In the genomic region with DNA sequence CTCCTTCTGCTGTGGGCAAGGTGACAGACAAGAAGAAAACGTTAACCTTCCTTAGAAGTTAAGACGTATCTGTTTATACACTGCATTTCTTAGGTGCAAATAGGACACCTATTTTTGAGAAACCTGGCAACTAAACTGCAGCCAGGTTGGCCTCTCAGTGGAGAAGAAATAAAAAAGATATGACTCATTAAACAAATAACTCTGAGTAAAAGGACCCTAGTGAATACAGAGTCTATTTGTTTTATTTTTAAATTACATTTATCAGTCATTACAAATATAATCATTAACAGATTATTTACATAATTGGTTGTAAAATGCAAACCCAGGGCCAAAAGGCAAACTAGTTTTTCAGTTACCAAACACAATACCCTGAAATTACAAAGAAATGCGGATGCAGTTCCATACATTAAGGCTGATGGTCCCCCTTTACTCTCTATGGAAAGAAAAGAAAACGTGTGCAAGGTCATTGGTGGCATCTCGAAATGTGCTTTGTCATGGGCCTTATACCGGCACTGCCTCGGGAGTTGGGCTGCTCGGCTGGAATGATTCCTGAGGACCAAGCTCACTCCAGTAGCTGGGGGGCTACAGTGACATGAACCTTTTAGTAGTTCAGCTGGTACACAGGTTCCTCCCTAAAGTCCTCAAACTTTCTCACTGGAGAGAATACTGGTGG, we compare ENCODE assay signal across 29 cellular contexts. TPM values are rescaled to one million over a fixed set of nuclear protein-coding genes. Genes with fewer than 3 reads are reported as not detected.
A peak's percentile ranks its signal among the peaks of the same experiment; 100 is the strongest.
DNase-seq lines count a peak whose midpoint lies in the region; ATAC-seq, FAIRE-seq and TF ChIP-seq lines count a peak whose summit lies in the region.
"Had no signal": no experiment of that assay in that cellular context is flagged by ENCODE, and none has a peak within 500 bp of the region (broad histone marks: within the 10 kb centered on the region; RNA-seq: fewer than 3 reads in every experiment).

No MANE protein-coding gene starts in this region.

- H3K27ac ChIP-seq in DND-41 (ENCODE audit: low read length) (no peak overlapping the region), small intestine (ENCODE audit: low read depth in 1 of 2, low read length in 1 of 2) (peak overlapping the region; percentile 62 to 82)
- H3K27ac ChIP-seq: BLaER1 treated with 17β-estradiol and CSF1 and Interleukin-3, amounts not matched to agents 10 nM and 100 nM; esophagus muscularis mucosa; HL-60; right lobe of liver; tibial nerve had no signal

- no peaks in the 10 kb centered on the region for H3K79me2 ChIP-seq in DND-41 (ENCODE audit: insufficient read depth, low read length)

- no peak overlapping the region for H3K9ac ChIP-seq in DND-41 (ENCODE audit: low read depth, low read length)
- H3K9ac ChIP-seq: BLaER1 treated with 17β-estradiol and CSF1 and Interleukin-3, amounts not matched to agents 10 nM and 100 nM; SK-N-SH had no signal

- no peak overlapping the region for H3K4me2 ChIP-seq in DND-41 (ENCODE audit: insufficient read depth, low read length)
- H3K4me2 ChIP-seq: BLaER1 treated with 17β-estradiol and CSF1 and Interleukin-3, amounts not matched to agents 10 nM and 100 nM; SK-N-SH had no signal

- H3K36me3 ChIP-seq in DND-41 (ENCODE audit: insufficient read depth, low read length): no peaks in the 10 kb centered on the region
- no peaks in the 10 kb centered on the region for H3K36me3 ChIP-seq in bronchial epithelial cell (ENCODE audit: control insufficient read depth, insufficient read depth, low read length)
- no peaks in the 10 kb centered on the region for H3K36me3 ChIP-seq in small intestine (ENCODE audit: control insufficient read depth in 2 of 2, insufficient read depth in 2 of 2, low read length in 2 of 2)
- H3K36me3 ChIP-seq: BLaER1 treated with 17β-estradiol and CSF1 and Interleukin-3, amounts not matched to agents 10 nM and 100 nM; esophagus muscularis mucosa; right lobe of liver; tibial nerve had no signal

- peak overlapping the region; percentile 23; the same call in 1 of the 2 replicates for H2AFZ ChIP-seq in DND-41 (ENCODE audit: low read depth, low read length)

- H4K20me1 ChIP-seq in DND-41 (ENCODE audit: insufficient read depth, low read length): no peaks in the 10 kb centered on the region
- H4K20me1 ChIP-seq: BLaER1 treated with 17β-estradiol and CSF1 and Interleukin-3, amounts not matched to agents 10 nM and 100 nM had no signal

- H3K4me1 ChIP-seq in DND-41 (ENCODE audit: insufficient read depth, low read length) (peaks cover 14% of the 10 kb centered on the region), small intestine (ENCODE audit: control insufficient read depth in 2 of 2, insufficient read depth in 1 of 2, low read depth in 1 of 2, low read length in 1 of 2) (peaks cover 0 to 2% of the 10 kb centered on the region in 2 donors)
- H3K4me1 ChIP-seq: esophagus muscularis mucosa, right lobe of liver had no signal

- WGBS in small intestine, 3 donors: 22 to 66% (median 39%) methylated on average over 8 of the region's 8 CpGs

- no peak for ATAC-seq in DND-41 (ENCODE audit: insufficient read depth, low read depth)
- ATAC-seq in HG02678 (IDR thresholded peaks at IDR 0.05; ENCODE audit: unreplicated experiment): no peak
- ATAC-seq: Right ventricle myocardium inferior had no signal

- H3K27me3 ChIP-seq in DND-41 (ENCODE audit: insufficient read depth, low read length, poor library complexity) (no peaks in the 10 kb centered on the region), bronchial epithelial cell (ENCODE audit: control insufficient read depth, insufficient read depth, low read length) (no peaks in the 10 kb centered on the region), small intestine (ENCODE audit: control insufficient read depth in 2 of 2, insufficient read depth in 2 of 2, low read length in 2 of 2) (no peaks in the 10 kb centered on the region)
- H3K27me3 ChIP-seq: BLaER1 treated with 17β-estradiol and CSF1 and Interleukin-3, amounts not matched to agents 10 nM and 100 nM; esophagus muscularis mucosa; right lobe of liver; tibial nerve had no signal

- FAIRE-seq in bronchial epithelial cell (lab: Jason Lieb, UNC): no peak
- FAIRE-seq in small intestine (lab: Jason Lieb, UNC): peak; percentile 84

- H3K9me3 ChIP-seq in DND-41 (ENCODE audit: insufficient read depth, low read length, severe bottlenecking): no peaks in the 10 kb centered on the region
- H3K9me3 ChIP-seq in small intestine (ENCODE audit: control insufficient read depth, low read depth): no peaks in the 10 kb centered on the region
- H3K9me3 ChIP-seq: Caco-2, esophagus muscularis mucosa, right lobe of liver, SK-N-SH, tibial nerve had no signal

- TF ChIP-seq CTCF in DND-41 (IDR thresholded peaks at IDR 0.05; ENCODE audit: borderline replicate concordance, extremely low read depth, low read length, poor library complexity, severe bottlenecking): no peak
- TF ChIP-seq CTCF in bronchial epithelial cell (IDR thresholded peaks at IDR 0.05; ENCODE audit: insufficient read depth, low read length, severe bottlenecking): no peak

- H3K4me3 ChIP-seq in DND-41 (ENCODE audit: low read depth in 1 of 2, low read length in 2 of 2) (no peak overlapping the region), bronchial epithelial cell (ENCODE audit: low read depth, low read length) (no peak overlapping the region), small intestine (ENCODE audit: low read depth in 1 of 2, low read length in 2 of 2) (peak overlapping the region in 1 of 2 donors; percentile 37)
- H3K4me3 ChIP-seq: BLaER1 treated with 17β-estradiol and CSF1 and Interleukin-3, amounts not matched to agents 10 nM and 100 nM; esophagus muscularis mucosa; right lobe of liver; tibial nerve had no signal

- DNase-seq in DND-41: no peak
- DNase-seq in NCI-H146 treated with DMSO at 0.1 percent for 48 hours (lab: John Stamatoyannopoulos, UW; ENCODE audit: unreplicated experiment): peak; percentile 35
- DNase-seq in bronchial epithelial cell (ENCODE audit: low read depth): peak; percentile 38
- peak; percentile 73 for DNase-seq in small intestine
- DNase-seq in NCI-H524 (lab: John Stamatoyannopoulos, UW): no peak
- DNase-seq in NCI-H82 (lab: John Stamatoyannopoulos, UW): no peak
- DNase-seq: activated CD4-positive, alpha-beta T cell treated with anti-CD3 and anti-CD28 coated beads, Interleukin-2, amount 50 U/mL, for 48 hours; activated CD4-positive, CD25-positive, alpha-beta regulatory T cell treated with anti-CD3 and anti-CD28 coated beads, Interleukin-2, amount 50 U/mL, for 72 hours; activated naive CD4-positive, alpha-beta T cell treated with Interleukin-2 at 50 U/mL for 16 hours; Caco-2; foreskin fibroblast; H7; head of caudate nucleus; islet precursor cell; naive B cell; NCI-H1436 treated with DMSO at 0.1 percent for 48 hours; NCI-H446; OCI-M1; posterior cingulate gyrus; right lobe of liver; SK-N-SH; stimulated activated CD4-positive, alpha-beta T cell treated with anti-CD3 and anti-CD28 coated beads, Interleukin-12 subunit alpha, Interleukin-12 subunit beta, amount 100 ng/mL, for 4 hours; stimulated activated CD4-positive, alpha-beta T cell treated with anti-CD3 and anti-CD28 coated beads, Interleukin-2, amount 100 ng/mL, for 48 hours had no signal

RNA-seq across cellular contexts. Expression of gene ADRB1, which starts 38.4 kb away (rescaled TPM):
- total RNA-seq in bronchial epithelial cell: 1.8 and 2.2 TPM in 2 replicates
- under 1 TPM in 2 of 3 donors, not detected in 1; 0.54 to 0.84 TPM for polyA plus RNA-seq in small intestine
- polyA plus RNA-seq: SK-N-SH had no signal

Comparison
In these comparisons a context has a peak if more than half of its experiments do, and no peak if none do; other contexts are left out.
1. DNase-seq: peak in NCI-H146 treated with DMSO at 0.1 percent for 48 hours (single experiment), bronchial epithelial cell (single experiment) and small intestine (single experiment); none in DND-41 (single experiment), NCI-H524 (0 of 2) and NCI-H82 (single experiment).